1 cellular context compared by ENCODE assay signal in genomic region chr21:44011123-44011773, GRCh38.
TF ChIP-seq lines count a peak whose summit lies in the region.

No MANE protein-coding gene starts in this region.

TF ChIP-seq in K562, 482 proteins besides CTCF, POLR2A, EP300 and RAD21 (continued from another document):
- TF ChIP-seq ATF6 (CRISPR knock-in tag; IDR thresholded peaks at IDR 0.05) (0 out of 2 replicates have a peak, but pooled peaks have one; percentile 5), SIN3A (IDR thresholded peaks at IDR 0.05; ENCODE audit: borderline replicate concordance in 2 of 2, control insufficient read depth in 1 of 2, low read depth in 2 of 2, low read length in 2 of 2) (no peak), EP400 (IDR thresholded peaks at IDR 0.05) (0 out of 2 replicates have a peak, but pooled peaks have one; percentile 33), DNMT1 (IDR thresholded peaks at IDR 0.05) (0 out of 2 replicates have a peak, but pooled peaks have one; percentile 69), CHD2 (IDR thresholded peaks at IDR 0.05; ENCODE audit: low read depth, low read length) (no peak), POLR2AphosphoS5 (IDR thresholded peaks at IDR 0.05; ENCODE audit: control insufficient read depth, insufficient read depth, low read depth, low read length) (peak; percentile 15; the same call in 1 of the 2 replicates)
